ENCODE assay signal across 29 cellular contexts in genomic region chr15:29059871-29060640, GRCh38.
"Had no signal": no experiment of that assay in that cellular context is flagged by ENCODE, and none has a peak within 500 bp of the region (broad histone marks: within the 10 kb centered on the region; RNA-seq: fewer than 3 reads in every experiment).

No MANE protein-coding gene starts in this region.

- H3K4me1 Mint-ChIP-seq: stimulated activated memory B cell treated with anti-CD40 and anti-IgM and Interleukin-4, amounts not matched to agents 10 μg/mL and 1 μg/mL and 100 μg/mL, for 72 hours had no signal

- H3K4me3 ChIP-seq: coronary artery, gastrocnemius medialis, lower lobe of right lung, mucosa of descending colon, right atrium auricular region, smooth muscle cell, suprapubic skin, tibial artery had no signal

- H3K27ac Mint-ChIP-seq: activated naive CD4-positive, alpha-beta T cell treated with anti-CD3 and anti-CD28 coated beads for 36 hours; activated T-helper 1 cell treated with anti-CD3 and anti-CD28 coated beads, Interleukin-12 subunit alpha, Interleukin-12 subunit beta, Interleukin-2, Interleukin-4 antibody, amounts not matched to agents 30 ng/mL and 10 ng/mL and 1 ng/mL, durations not matched to agents 14 hours and 24 hours and 36 hours; stimulated activated memory B cell treated with anti-CD40 and anti-IgM and Interleukin-4, amounts not matched to agents 10 μg/mL and 1 μg/mL and 100 μg/mL, for 72 hours had no signal

- H3K9me3 ChIP-seq: gastrocnemius medialis, lower lobe of right lung, mucosa of descending colon, right atrium auricular region, suprapubic skin, tibial artery had no signal

- DNase-seq: activated CD4-positive, alpha-beta T cell treated with anti-CD3 and anti-CD28 coated beads for 4 hours; activated CD4-positive, alpha-beta T cell treated with anti-CD3 and anti-CD28 coated beads, Interleukin-2, amount 50 U/mL, for 4 hours; activated CD4-positive, CD25-positive, alpha-beta regulatory T cell; activated effector memory CD4-positive, alpha-beta T cell treated with anti-CD3 and anti-CD28 coated beads, Interleukin-2, amount 50 U/mL, for 16 hours; activated naive CD4-positive, alpha-beta T cell treated with anti-CD3 and anti-CD28 coated beads for 36 hours; activated T-cell treated with anti-CD3 and anti-CD28 coated beads, Interleukin-2, amount 50 U/mL, for 1 hour; anterior cingulate cortex; cerebellar nuclear complex; effector memory CD8-positive, alpha-beta T cell; erythroblast; gastrocnemius medialis; hypothalamus; kidney glomerular epithelial cell; lower lobe of right lung; mesendoderm; mucosa of descending colon; nucleus accumbens; stimulated activated CD4-positive, alpha-beta T cell treated with anti-CD3 and anti-CD28 coated beads, Interleukin-1b, Interleukin-23, amount 100 ng/mL, for 48 hours; stimulated activated CD4-positive, alpha-beta T cell treated with anti-CD3 and anti-CD28 coated beads, Interleukin-4, amount 100 ng/mL, for 4 hours; stimulated activated CD8-positive, alpha-beta memory T cell treated with anti-CD3 and anti-CD28 coated beads, Interleukin-4, amount 100 ng/mL, for 48 hours; tibial artery had no signal

- H3K4me3 Mint-ChIP-seq: activated naive CD4-positive, alpha-beta T cell treated with anti-CD3 and anti-CD28 coated beads for 36 hours; activated T-helper 1 cell treated with anti-CD3 and anti-CD28 coated beads, Interleukin-12 subunit alpha, Interleukin-12 subunit beta, Interleukin-2, Interleukin-4 antibody, amounts not matched to agents 30 ng/mL and 10 ng/mL and 1 ng/mL, durations not matched to agents 14 hours and 24 hours and 36 hours; effector memory CD8-positive, alpha-beta T cell; stimulated activated memory B cell treated with anti-CD40 and anti-IgM and Interleukin-4, amounts not matched to agents 10 μg/mL and 1 μg/mL and 100 μg/mL, for 72 hours had no signal

- H3K9ac ChIP-seq: parathyroid adenoma had no signal

- H3K27me3 ChIP-seq: gastrocnemius medialis, right atrium auricular region, tibial artery had no signal

- H3K4me1 ChIP-seq: gastrocnemius medialis, lower lobe of right lung, parathyroid adenoma, right atrium auricular region, suprapubic skin, tibial artery had no signal

- H3K27ac ChIP-seq: coronary artery, gastrocnemius medialis, lower lobe of right lung, parathyroid adenoma, right atrium auricular region, suprapubic skin, tibial artery had no signal

- H2AFZ ChIP-seq: parathyroid adenoma had no signal

- H3K4me2 ChIP-seq: smooth muscle cell had no signal

- ATAC-seq: effector memory CD8-positive, alpha-beta T cell; gastrocnemius medialis; left lobe of liver; lower lobe of right lung; mucosa of descending colon; stimulated activated memory B cell treated with anti-CD40 and anti-IgM and Interleukin-4, amounts not matched to agents 10 μg/mL and 1 μg/mL and 100 μg/mL, for 72 hours had no signal

- H3K36me3 ChIP-seq: gastrocnemius medialis, lower lobe of right lung, right atrium auricular region, suprapubic skin, tibial artery had no signal

- H3K9me3 Mint-ChIP-seq: activated T-helper 1 cell treated with anti-CD3 and anti-CD28 coated beads, Interleukin-12 subunit alpha, Interleukin-12 subunit beta, Interleukin-2, Interleukin-4 antibody, amounts not matched to agents 30 ng/mL and 10 ng/mL and 1 ng/mL, durations not matched to agents 14 hours and 24 hours and 36 hours; effector memory CD8-positive, alpha-beta T cell had no signal
